16 cellular contexts compared by ENCODE assay signal in the genomic region with DNA sequence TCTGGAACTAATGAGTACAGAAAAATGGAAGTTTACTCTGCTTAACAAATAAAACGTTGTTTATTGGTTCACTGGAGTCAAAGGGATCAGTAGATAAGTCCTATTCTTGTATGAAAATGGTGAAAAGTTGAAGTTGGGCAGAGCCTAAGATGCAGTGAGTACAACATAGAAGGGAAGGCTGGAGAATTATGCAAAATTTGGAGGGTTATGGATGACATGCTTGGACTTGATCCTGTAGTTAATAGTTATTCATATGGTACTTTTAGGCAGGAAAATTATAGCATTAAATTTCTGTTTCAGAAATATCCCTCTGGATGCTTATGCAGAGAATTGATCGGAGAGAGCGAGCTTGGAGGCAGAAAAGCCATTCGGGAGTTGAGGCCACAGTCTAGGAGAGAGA.
DNase-seq lines count a peak whose midpoint lies in the region; ATAC-seq and TF ChIP-seq lines count a peak whose summit lies in the region.
"Had no signal": no experiment of that assay in that cellular context is flagged by ENCODE, and none has a peak within 500 bp of the region (broad histone marks: within the 10 kb centered on the region; RNA-seq: fewer than 3 reads in every experiment).

No MANE protein-coding gene starts in this region.

- no peak overlapping the region for H2AK5ac ChIP-seq in mesendoderm (ENCODE audit: low read length)

- H3K79me2 ChIP-seq in PC-9 (ENCODE audit: low read depth) (no peaks in the 10 kb centered on the region), mesendoderm (ENCODE audit: control insufficient read depth, insufficient read depth, low read length) (no peaks in the 10 kb centered on the region)

- H3K27ac Mint-ChIP-seq in activated CD8-positive, alpha-beta T cell treated with anti-CD3 and anti-CD28 coated beads, Interleukin-2, amount 10 ng/mL, durations not matched to agents 7 days and 5 days = no peak overlapping the region
- H3K27ac Mint-ChIP-seq: CD14-positive monocyte; CD4-positive, alpha-beta memory T cell had no signal

- no peaks in the 10 kb centered on the region for H3K9me2 ChIP-seq in PC-9 (ENCODE audit: insufficient read depth)

- no TSS peak for BruUV-seq in PC-9 (replicated peaks; lab: Mats Ljungman, UMichigan)

- no peak overlapping the region for H3K23ac ChIP-seq in mesendoderm (ENCODE audit: low read length)

- H3K4me2 ChIP-seq in PC-9 (0 out of 2 replicates have a peak overlapping the region, but pooled peaks have one; percentile 31), mesendoderm (ENCODE audit: low read length) (no peak overlapping the region)
- H3K4me2 ChIP-seq: BLaER1 had no signal

- H3K18ac ChIP-seq in mesendoderm (ENCODE audit: low read length) = no peak overlapping the region

- no peak overlapping the region for H3K56ac ChIP-seq in mesendoderm (ENCODE audit: low read length)

- H2BK15ac ChIP-seq in mesendoderm (replicated peaks; ENCODE audit: low read depth) = no peak overlapping the region

- no CpG with 5 or more reads among the region's 4 CpGs for WGBS in mesendoderm (ENCODE audit: extremely low coverage, insufficient coverage, low lambda C conversion rate)

- ATAC-seq in left cardiac atrium = no peak
- ATAC-seq in activated CD8-positive, alpha-beta T cell treated with anti-CD3 and anti-CD28 coated beads, Interleukin-2, amount 10 ng/mL, durations not matched to agents 7 days and 5 days = no peak
- ATAC-seq: HCT116 had no signal

- H3K9ac ChIP-seq in mesendoderm (ENCODE audit: low read length) (no peak overlapping the region), skeletal muscle tissue (ENCODE audit: low read depth in 1 of 3, low read length in 3 of 3) (no peak overlapping the region)
- H3K9ac ChIP-seq: BLaER1 had no signal

- TF ChIP-seq CTCF in left ventricle myocardium inferior (IDR thresholded peaks at IDR 0.05; ENCODE audit: borderline replicate concordance) (no peak), PC-9 (conservative IDR thresholded peaks at IDR 0.05) (no peak)

- intact Hi-C loops in left ventricle myocardium inferior (cut with micrococcal nuclease) = no loop called here
- intact Hi-C loops in left cardiac atrium (cut with DNase I) = no loop called here
- intact Hi-C loops in PC-9 (cut with micrococcal nuclease; ENCODE audit: unreplicated experiment) = no loop called here

- H3K36me3 ChIP-seq in left ventricle myocardium inferior (no peaks in the 10 kb centered on the region), PC-9 (ENCODE audit: low read depth) (no peaks in the 10 kb centered on the region), mesendoderm (ENCODE audit: control insufficient read depth, insufficient read depth, low read length) (no peaks in the 10 kb centered on the region), skeletal muscle tissue (ENCODE audit: control insufficient read depth in 3 of 3, insufficient read depth in 3 of 3, low read length in 3 of 3) (no peaks in the 10 kb centered on the region)
- H3K36me3 ChIP-seq: BLaER1 had no signal

- no peak overlapping the region for H2BK120ac ChIP-seq in mesendoderm (ENCODE audit: low read depth, low read length)

- no peaks in the 10 kb centered on the region for H3K27me3 Mint-ChIP-seq in activated CD8-positive, alpha-beta T cell treated with anti-CD3 and anti-CD28 coated beads, Interleukin-2, amount 10 ng/mL, durations not matched to agents 7 days and 5 days (ENCODE audit: low read depth)

- no peak overlapping the region for H4K5ac ChIP-seq in mesendoderm (ENCODE audit: low read length)

- no peak overlapping the region for H2BK5ac ChIP-seq in mesendoderm (ENCODE audit: low read length)

- H3K4me3 ChIP-seq in left ventricle myocardium inferior (no peak overlapping the region), PC-9 (no peak overlapping the region), mesendoderm (ENCODE audit: low read length) (no peak overlapping the region), skeletal muscle tissue (ENCODE audit: low read length in 3 of 3) (no peak overlapping the region)
- H3K4me3 ChIP-seq: BLaER1 had no signal

- H3K4me3 Mint-ChIP-seq in activated CD8-positive, alpha-beta T cell treated with anti-CD3 and anti-CD28 coated beads, Interleukin-2, amount 10 ng/mL, durations not matched to agents 7 days and 5 days = no peak overlapping the region
- H3K4me3 Mint-ChIP-seq: CD14-positive monocyte; CD4-positive, alpha-beta memory T cell had no signal

- CTCF ChIA-PET in PC-9 (lab: Charles Lee) = no interaction called here
- CTCF ChIA-PET in activated CD8-positive, alpha-beta T cell treated with anti-CD3 and anti-CD28 coated beads, Interleukin-2, amount 10 ng/mL, durations not matched to agents 7 days and 5 days (lab: Charles Lee) = no interaction called here

- H3K4me1 ChIP-seq in left ventricle myocardium inferior (peaks cover 17% of the 10 kb centered on the region), PC-9 (replicated peaks; ENCODE audit: insufficient read depth) (peaks cover 32% of the 10 kb centered on the region), mesendoderm (ENCODE audit: control insufficient read depth, low read depth, low read length) (no peaks in the 10 kb centered on the region), skeletal muscle tissue (ENCODE audit: control insufficient read depth in 3 of 3, insufficient read depth in 3 of 3, low read length in 3 of 3) (peaks cover 19 to 36% (median 19%) of the 10 kb centered on the region in 3 donors)
- H3K4me1 ChIP-seq: BLaER1 had no signal

- H3K9me3 ChIP-seq in left ventricle myocardium inferior (replicated peaks) = no peaks in the 10 kb centered on the region
- H3K9me3 ChIP-seq in PC-9 (ENCODE audit: insufficient read depth, low read depth) = peaks cover 7% of the 10 kb centered on the region; the same call in 1 of the 2 replicates
- H3K9me3 ChIP-seq in skeletal muscle tissue (ENCODE audit: control insufficient read depth in 3 of 3, low read length in 3 of 3) = no peaks in the 10 kb centered on the region
- H3K9me3 ChIP-seq: BLaER1 had no signal

- no peaks in the 10 kb centered on the region for H3K4me1 Mint-ChIP-seq in activated CD8-positive, alpha-beta T cell treated with anti-CD3 and anti-CD28 coated beads, Interleukin-2, amount 10 ng/mL, durations not matched to agents 7 days and 5 days (ENCODE audit: low read depth)
- H3K4me1 Mint-ChIP-seq: CD14-positive monocyte; CD4-positive, alpha-beta memory T cell had no signal

- no peak overlapping the region for H2AFZ ChIP-seq in PC-9

- H3K27ac ChIP-seq in left ventricle myocardium inferior (replicated peaks) (peak overlapping the region; percentile 56), PC-9 (no peak overlapping the region), mesendoderm (ENCODE audit: low read depth, low read length) (no peak overlapping the region), skeletal muscle tissue (ENCODE audit: low read depth, low read length) (peak overlapping the region; percentile 41)
- H3K27ac ChIP-seq: BLaER1 had no signal

- no peak overlapping the region for H4K8ac ChIP-seq in mesendoderm (ENCODE audit: low read depth, low read length)

- peaks cover 20% of the 10 kb centered on the region for H3F3A ChIP-seq in PC-9 (ENCODE audit: insufficient read depth, low read depth)

- H3K27me3 ChIP-seq in left ventricle myocardium inferior (ENCODE audit: low read depth) = no peaks in the 10 kb centered on the region
- H3K27me3 ChIP-seq in PC-9 (ENCODE audit: insufficient read depth, low read depth) = no peaks in the 10 kb centered on the region
- H3K27me3 ChIP-seq in mesendoderm (ENCODE audit: insufficient read depth, low read length, poor library complexity) = no peaks in the 10 kb centered on the region
- no peaks in the 10 kb centered on the region for H3K27me3 ChIP-seq in skeletal muscle tissue (ENCODE audit: control insufficient read depth in 3 of 3, insufficient read depth in 3 of 3, low read length in 3 of 3)
- H3K27me3 ChIP-seq: BLaER1 had no signal

- DNase-seq in left ventricle myocardium inferior = no peak
- DNase-seq in left cardiac atrium = no peak
- DNase-seq in PC-9 = no peak
- peak; percentile 3 for DNase-seq in mesendoderm
- DNase-seq in DMS 273 (lab: John Stamatoyannopoulos, UW; ENCODE audit: unreplicated experiment) = no peak
- no peak for DNase-seq in activated CD8-positive, alpha-beta T cell treated with anti-CD3 and anti-CD28 coated beads, Interleukin-2, amount 10 ng/mL, durations not matched to agents 7 days and 5 days
- no peak for DNase-seq in activated CD4-positive, CD25-positive, alpha-beta regulatory T cell (lab: John Stamatoyannopoulos, UW)
- DNase-seq: 8988T; CD4-positive, alpha-beta memory T cell; DMS79 treated with DMSO at 0.1 percent for 48 hours; GOT3; H7 had no signal

- no peaks in the 10 kb centered on the region for H3K36me3 Mint-ChIP-seq in activated CD8-positive, alpha-beta T cell treated with anti-CD3 and anti-CD28 coated beads, Interleukin-2, amount 10 ng/mL, durations not matched to agents 7 days and 5 days (ENCODE audit: low read depth)
- H3K36me3 Mint-ChIP-seq: CD14-positive monocyte; CD4-positive, alpha-beta memory T cell had no signal

- no peaks in the 10 kb centered on the region for H3K9me3 Mint-ChIP-seq in activated CD8-positive, alpha-beta T cell treated with anti-CD3 and anti-CD28 coated beads, Interleukin-2, amount 10 ng/mL, durations not matched to agents 7 days and 5 days (ENCODE audit: insufficient read depth)

- POLR2A ChIA-PET in PC-9 (lab: Charles Lee; ENCODE audit: unreplicated experiment) = no interaction called here
- POLR2A ChIA-PET in activated CD8-positive, alpha-beta T cell treated with anti-CD3 and anti-CD28 coated beads, Interleukin-2, amount 10 ng/mL, durations not matched to agents 7 days and 5 days (lab: Charles Lee) = no interaction called here

- no peak overlapping the region for H3K4ac ChIP-seq in mesendoderm (ENCODE audit: low read depth, low read length)

- H4K20me1 ChIP-seq in PC-9 (ENCODE audit: insufficient read depth) = no peaks in the 10 kb centered on the region
- H4K20me1 ChIP-seq: BLaER1 had no signal

- H3K79me1 ChIP-seq in mesendoderm (ENCODE audit: low read length) = no peaks in the 10 kb centered on the region

Comparison
In these comparisons a context has a peak if more than half of its experiments do, and no peak if none do; other contexts are left out.
1. H3K27ac ChIP-seq: peak in left ventricle myocardium inferior (single experiment) and skeletal muscle tissue (single experiment); none in PC-9 (single experiment) and mesendoderm (single experiment).